1 cellular context compared by ENCODE assay signal in the genomic region with DNA sequence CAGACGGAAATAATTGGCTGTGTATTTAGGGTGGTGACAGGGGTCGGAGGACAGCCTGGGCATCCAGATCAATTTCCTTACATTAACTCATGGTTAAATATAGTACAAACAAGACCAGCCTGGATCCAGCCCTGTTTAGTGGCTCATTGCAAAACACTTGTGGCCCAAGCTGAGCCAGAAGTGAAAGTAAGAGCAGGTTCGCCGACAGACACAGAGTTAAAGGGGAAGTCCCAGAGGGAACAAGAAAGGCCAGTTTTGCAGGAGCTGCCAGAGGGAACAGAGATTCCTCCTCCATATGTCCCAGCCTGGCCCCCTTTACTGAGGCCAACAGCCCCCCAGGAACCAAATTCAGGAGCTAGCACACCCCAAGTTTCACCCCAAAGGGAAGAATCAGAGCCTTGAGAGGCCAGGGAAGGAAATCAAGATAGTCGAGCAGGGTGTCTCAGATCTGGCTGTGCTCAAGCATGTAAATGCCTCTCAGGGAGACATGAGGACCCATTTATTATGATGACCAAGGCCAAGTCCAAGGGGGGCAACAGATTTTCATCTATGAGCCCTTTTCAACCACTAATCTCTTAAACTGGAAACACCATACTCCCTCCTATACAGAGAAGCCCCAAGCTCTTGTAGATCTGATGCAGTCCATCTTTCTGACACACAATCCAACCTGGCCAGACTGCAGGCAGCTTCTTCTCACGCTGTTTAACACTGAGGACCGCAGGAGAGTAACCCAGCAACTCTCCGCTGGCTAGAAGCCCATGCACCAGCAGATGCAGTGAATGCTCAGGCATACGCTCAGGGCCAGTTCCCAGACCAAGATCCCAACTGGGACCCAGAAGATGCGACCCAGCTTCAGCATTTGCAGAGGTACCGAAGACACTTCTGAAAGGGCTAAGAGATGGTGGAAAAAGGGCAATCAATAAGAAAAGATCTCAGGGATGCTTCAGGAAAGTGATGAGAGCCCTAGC.
TF ChIP-seq lines count a peak whose summit lies in the region.

No MANE protein-coding gene starts in this region.

TF ChIP-seq in GM23338, 12 proteins besides CTCF, POLR2A, EP300 and RAD21 (continued from another document):
- TF ChIP-seq, protein P1, sequence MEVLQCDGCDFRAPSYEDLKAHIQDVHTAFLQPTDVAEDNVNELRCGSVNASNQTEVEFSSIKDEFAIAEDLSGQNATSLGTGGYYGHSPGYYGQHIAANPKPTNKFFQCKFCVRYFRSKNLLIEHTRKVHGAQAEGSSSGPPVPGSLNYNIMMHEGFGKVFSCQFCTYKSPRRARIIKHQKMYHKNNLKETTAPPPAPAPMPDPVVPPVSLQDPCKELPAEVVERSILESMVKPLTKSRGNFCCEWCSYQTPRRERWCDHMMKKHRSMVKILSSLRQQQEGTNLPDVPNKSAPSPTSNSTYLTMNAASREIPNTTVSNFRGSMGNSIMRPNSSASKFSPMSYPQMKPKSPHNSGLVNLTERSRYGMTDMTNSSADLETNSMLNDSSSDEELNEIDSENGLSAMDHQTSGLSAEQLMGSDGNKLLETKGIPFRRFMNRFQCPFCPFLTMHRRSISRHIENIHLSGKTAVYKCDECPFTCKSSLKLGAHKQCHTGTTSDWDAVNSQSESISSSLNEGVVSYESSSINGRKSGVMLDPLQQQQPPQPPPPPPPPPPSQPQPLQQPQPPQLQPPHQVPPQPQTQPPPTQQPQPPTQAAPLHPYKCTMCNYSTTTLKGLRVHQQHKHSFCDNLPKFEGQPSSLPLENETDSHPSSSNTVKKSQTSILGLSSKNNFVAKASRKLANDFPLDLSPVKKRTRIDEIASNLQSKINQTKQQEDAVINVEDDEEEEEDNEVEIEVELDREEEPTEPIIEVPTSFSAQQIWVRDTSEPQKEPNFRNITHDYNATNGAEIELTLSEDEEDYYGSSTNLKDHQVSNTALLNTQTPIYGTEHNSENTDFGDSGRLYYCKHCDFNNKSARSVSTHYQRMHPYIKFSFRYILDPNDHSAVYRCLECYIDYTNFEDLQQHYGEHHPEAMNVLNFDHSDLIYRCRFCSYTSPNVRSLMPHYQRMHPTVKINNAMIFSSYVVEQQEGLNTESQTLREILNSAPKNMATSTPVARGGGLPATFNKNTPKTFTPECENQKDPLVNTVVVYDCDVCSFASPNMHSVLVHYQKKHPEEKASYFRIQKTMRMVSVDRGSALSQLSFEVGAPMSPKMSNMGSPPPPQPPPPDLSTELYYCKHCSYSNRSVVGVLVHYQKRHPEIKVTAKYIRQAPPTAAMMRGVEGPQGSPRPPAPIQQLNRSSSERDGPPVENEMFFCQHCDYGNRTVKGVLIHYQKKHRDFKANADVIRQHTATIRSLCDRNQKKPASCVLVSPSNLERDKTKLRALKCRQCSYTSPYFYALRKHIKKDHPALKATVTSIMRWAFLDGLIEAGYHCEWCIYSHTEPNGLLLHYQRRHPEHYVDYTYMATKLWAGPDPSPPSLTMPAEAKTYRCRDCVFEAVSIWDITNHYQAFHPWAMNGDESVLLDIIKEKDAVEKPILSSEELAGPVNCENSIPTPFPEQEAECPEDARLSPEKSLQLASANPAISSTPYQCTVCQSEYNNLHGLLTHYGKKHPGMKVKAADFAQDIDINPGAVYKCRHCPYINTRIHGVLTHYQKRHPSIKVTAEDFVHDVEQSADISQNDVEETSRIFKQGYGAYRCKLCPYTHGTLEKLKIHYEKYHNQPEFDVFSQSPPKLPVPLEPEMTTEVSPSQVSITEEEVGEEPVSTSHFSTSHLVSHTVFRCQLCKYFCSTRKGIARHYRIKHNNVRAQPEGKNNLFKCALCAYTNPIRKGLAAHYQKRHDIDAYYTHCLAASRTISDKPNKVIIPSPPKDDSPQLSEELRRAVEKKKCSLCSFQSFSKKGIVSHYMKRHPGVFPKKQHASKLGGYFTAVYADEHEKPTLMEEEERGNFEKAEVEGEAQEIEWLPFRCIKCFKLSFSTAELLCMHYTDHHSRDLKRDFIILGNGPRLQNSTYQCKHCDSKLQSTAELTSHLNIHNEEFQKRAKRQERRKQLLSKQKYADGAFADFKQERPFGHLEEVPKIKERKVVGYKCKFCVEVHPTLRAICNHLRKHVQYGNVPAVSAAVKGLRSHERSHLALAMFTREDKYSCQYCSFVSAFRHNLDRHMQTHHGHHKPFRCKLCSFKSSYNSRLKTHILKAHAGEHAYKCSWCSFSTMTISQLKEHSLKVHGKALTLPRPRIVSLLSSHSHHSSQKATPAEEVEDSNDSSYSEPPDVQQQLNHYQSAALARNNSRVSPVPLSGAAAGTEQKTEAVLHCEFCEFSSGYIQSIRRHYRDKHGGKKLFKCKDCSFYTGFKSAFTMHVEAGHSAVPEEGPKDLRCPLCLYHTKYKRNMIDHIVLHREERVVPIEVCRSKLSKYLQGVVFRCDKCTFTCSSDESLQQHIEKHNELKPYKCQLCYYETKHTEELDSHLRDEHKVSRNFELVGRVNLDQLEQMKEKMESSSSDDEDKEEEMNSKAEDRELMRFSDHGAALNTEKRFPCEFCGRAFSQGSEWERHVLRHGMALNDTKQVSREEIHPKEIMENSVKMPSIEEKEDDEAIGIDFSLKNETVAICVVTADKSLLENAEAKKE (CRISPR knock-in tag; IDR thresholded peaks at IDR 0.05), result no peak
- TF ChIP-seq POLR2AphosphoS5 (IDR thresholded peaks at IDR 0.05; ENCODE audit: low read depth), result no peak
- TF ChIP-seq JUNB (IDR thresholded peaks at IDR 0.05; ENCODE audit: unreplicated experiment), result no peak
- TF ChIP-seq, protein P2, sequence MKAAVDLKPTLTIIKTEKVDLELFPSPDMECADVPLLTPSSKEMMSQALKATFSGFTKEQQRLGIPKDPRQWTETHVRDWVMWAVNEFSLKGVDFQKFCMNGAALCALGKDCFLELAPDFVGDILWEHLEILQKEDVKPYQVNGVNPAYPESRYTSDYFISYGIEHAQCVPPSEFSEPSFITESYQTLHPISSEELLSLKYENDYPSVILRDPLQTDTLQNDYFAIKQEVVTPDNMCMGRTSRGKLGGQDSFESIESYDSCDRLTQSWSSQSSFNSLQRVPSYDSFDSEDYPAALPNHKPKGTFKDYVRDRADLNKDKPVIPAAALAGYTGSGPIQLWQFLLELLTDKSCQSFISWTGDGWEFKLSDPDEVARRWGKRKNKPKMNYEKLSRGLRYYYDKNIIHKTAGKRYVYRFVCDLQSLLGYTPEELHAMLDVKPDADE (IDR thresholded peaks at IDR 0.05), result no peak
- no peak for TF ChIP-seq REST (IDR thresholded peaks at IDR 0.05; ENCODE audit: unreplicated experiment)
- no peak for TF ChIP-seq EZH2phosphoT487 (IDR thresholded peaks at IDR 0.05; ENCODE audit: unreplicated experiment)
